Comparison of ENCODE assay signal across 9 cellular contexts in the genomic region with DNA sequence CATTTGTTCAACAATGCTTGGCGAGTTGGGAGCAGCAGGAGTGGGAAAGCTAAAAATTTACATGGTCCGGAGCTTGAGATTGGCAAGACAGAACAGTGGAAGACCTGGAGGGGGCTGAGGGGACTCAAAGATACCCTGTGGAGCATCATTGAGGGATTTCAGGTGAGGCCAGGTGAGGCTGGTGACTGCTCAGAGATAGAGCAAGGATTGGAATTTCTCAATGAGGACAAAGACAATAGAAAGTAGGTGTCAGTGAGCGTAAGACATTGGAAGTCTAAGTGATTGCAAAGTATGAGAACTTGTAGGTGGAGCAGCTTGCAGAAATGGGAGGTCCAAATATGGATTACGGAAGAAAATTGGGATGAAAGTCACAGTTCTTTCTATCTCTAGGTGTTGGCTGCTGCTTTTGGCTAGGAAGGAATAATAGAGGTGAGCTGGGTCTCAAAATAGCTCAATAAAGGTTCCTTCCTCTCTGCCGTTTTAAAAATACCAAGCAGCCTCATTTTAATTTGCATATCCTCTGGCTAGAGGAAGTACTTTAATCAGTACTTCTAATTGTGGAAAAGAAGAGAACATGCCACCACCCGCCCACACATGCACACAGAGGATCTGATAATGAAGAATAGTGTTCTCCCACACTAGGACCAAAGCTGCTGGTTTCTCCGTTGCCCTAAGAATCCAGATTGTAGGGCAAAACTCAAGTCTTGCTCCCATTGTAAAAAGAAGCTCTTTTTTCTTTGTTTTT. TPM values are rescaled to one million over a fixed set of nuclear protein-coding genes. Genes with fewer than 3 reads are reported as not detected.
DNase-seq lines count a peak whose midpoint lies in the region; ATAC-seq and TF ChIP-seq lines count a peak whose summit lies in the region.
"Had no signal": no experiment of that assay in that cellular context is flagged by ENCODE, and none has a peak within 500 bp of the region (broad histone marks: within the 10 kb centered on the region; RNA-seq: fewer than 3 reads in every experiment).

No MANE protein-coding gene starts in this region.

- H4K20me1 ChIP-seq in MM.1S (ENCODE audit: insufficient read depth, low read length): no peaks in the 10 kb centered on the region

- no peak overlapping the region for H3K9ac ChIP-seq in MM.1S (ENCODE audit: low read length)

- peak overlapping the region; percentile 3 for H2AFZ ChIP-seq in MM.1S (ENCODE audit: low read length)

- H3K36me3 ChIP-seq in CD4-positive, alpha-beta memory T cell (ENCODE audit: insufficient read depth, low read length): peaks cover 57% of the 10 kb centered on the region
- no peaks in the 10 kb centered on the region for H3K36me3 ChIP-seq in MM.1S (replicated peaks; ENCODE audit: insufficient read depth, low read length)

- ATAC-seq in GM21515 (IDR thresholded peaks at IDR 0.05; ENCODE audit: unreplicated experiment) (peak; percentile 63), HG02840 (IDR thresholded peaks at IDR 0.05; ENCODE audit: low FRiP score, unreplicated experiment) (no peak)
- peak; percentile 66 for ATAC-seq in activated naive CD8-positive, alpha-beta T cell treated with anti-CD3 and anti-CD28 coated beads, Interleukin-2, amount 10 ng/mL, durations not matched to agents 7 days and 5 days (ENCODE audit: low read depth)
- peak; percentile 77 for ATAC-seq in stimulated activated naive CD8-positive, alpha-beta T cell treated with anti-CD3 and anti-CD28 coated beads, Interleukin-15, amount 100 ng/mL, for 72 hours

- peaks cover 58 to 88% of the 10 kb centered on the region in 2 donors for H3K36me3 Mint-ChIP-seq in CD4-positive, alpha-beta memory T cell
- H3K36me3 Mint-ChIP-seq in activated naive CD8-positive, alpha-beta T cell treated with anti-CD3 and anti-CD28 coated beads, Interleukin-2, amount 10 ng/mL, durations not matched to agents 7 days and 5 days: peaks cover 78% of the 10 kb centered on the region

- H3K9me3 Mint-ChIP-seq in CD4-positive, alpha-beta memory T cell: no peaks in the 10 kb centered on the region
- H3K9me3 Mint-ChIP-seq in activated naive CD8-positive, alpha-beta T cell treated with anti-CD3 and anti-CD28 coated beads, Interleukin-2, amount 10 ng/mL, durations not matched to agents 7 days and 5 days: peaks cover 3% of the 10 kb centered on the region
- no peaks in the 10 kb centered on the region for H3K9me3 Mint-ChIP-seq in stimulated activated naive CD8-positive, alpha-beta T cell treated with anti-CD3 and anti-CD28 coated beads, Interleukin-15, amount 100 ng/mL, for 72 hours

- peak overlapping the region; percentile 48 to 90 (median 79) for H3K27ac Mint-ChIP-seq in CD4-positive, alpha-beta memory T cell
- H3K27ac Mint-ChIP-seq in activated naive CD8-positive, alpha-beta T cell treated with anti-CD3 and anti-CD28 coated beads, Interleukin-2, amount 10 ng/mL, durations not matched to agents 7 days and 5 days: peak overlapping the region; percentile 88
- peak overlapping the region; percentile 74 to 91 for H3K27ac Mint-ChIP-seq in stimulated activated naive CD8-positive, alpha-beta T cell treated with anti-CD3 and anti-CD28 coated beads, Interleukin-15, amount 100 ng/mL, for 72 hours

- H3K4me1 ChIP-seq in CD4-positive, alpha-beta memory T cell (ENCODE audit: insufficient read depth, low read length): peaks cover 30% of the 10 kb centered on the region
- H3K4me1 ChIP-seq in MM.1S (ENCODE audit: low read length): peaks cover 22% of the 10 kb centered on the region

- no peaks in the 10 kb centered on the region for H3K79me2 ChIP-seq in MM.1S (ENCODE audit: low read length)

- H3K9me3 ChIP-seq in CD4-positive, alpha-beta memory T cell (ENCODE audit: control insufficient read depth in 1 of 2, low read length in 2 of 2): no peaks in the 10 kb centered on the region
- H3K9me3 ChIP-seq in MM.1S (replicated peaks; ENCODE audit: insufficient read depth, low read length): no peaks in the 10 kb centered on the region

- peak overlapping the region; percentile 56 for H3K4me2 ChIP-seq in MM.1S (ENCODE audit: low read depth, low read length)

- H3K4me1 Mint-ChIP-seq in CD4-positive, alpha-beta memory T cell: peaks cover 49 to 82% (median 62%) of the 10 kb centered on the region in 4 donors
- peaks cover 36% of the 10 kb centered on the region for H3K4me1 Mint-ChIP-seq in activated naive CD8-positive, alpha-beta T cell treated with anti-CD3 and anti-CD28 coated beads, Interleukin-2, amount 10 ng/mL, durations not matched to agents 7 days and 5 days
- peaks cover 64% of the 10 kb centered on the region for H3K4me1 Mint-ChIP-seq in stimulated activated naive CD8-positive, alpha-beta T cell treated with anti-CD3 and anti-CD28 coated beads, Interleukin-15, amount 100 ng/mL, for 72 hours

- intact Hi-C loops in CD4-positive, alpha-beta memory T cell (cut with micrococcal nuclease): loop anchor here (2.0 kb wide), 2 partner anchors 14 to 42 kb away; partner anchors contain the start of genes SORL1 and SORL1-AS1

- H3F3A ChIP-seq in MM.1S (ENCODE audit: insufficient read depth, low read length): no peaks in the 10 kb centered on the region

- H3K27me3 Mint-ChIP-seq in CD4-positive, alpha-beta memory T cell: no peaks in the 10 kb centered on the region
- H3K27me3 Mint-ChIP-seq in activated naive CD8-positive, alpha-beta T cell treated with anti-CD3 and anti-CD28 coated beads, Interleukin-2, amount 10 ng/mL, durations not matched to agents 7 days and 5 days: no peaks in the 10 kb centered on the region
- no peaks in the 10 kb centered on the region for H3K27me3 Mint-ChIP-seq in stimulated activated naive CD8-positive, alpha-beta T cell treated with anti-CD3 and anti-CD28 coated beads, Interleukin-15, amount 100 ng/mL, for 72 hours

- H3K4me3 ChIP-seq in CD4-positive, alpha-beta memory T cell (ENCODE audit: low read length in 2 of 2): no peak overlapping the region
- peak overlapping the region; percentile 7; the same call in 1 of the 2 replicates for H3K4me3 ChIP-seq in MM.1S (ENCODE audit: low read length)

- no peak overlapping the region for H3K27ac ChIP-seq in CD4-positive, alpha-beta memory T cell (ENCODE audit: low read depth, low read length)
- H3K27ac ChIP-seq in MM.1S (ENCODE audit: low read length): peak overlapping the region; percentile 25; the same call in 1 of the 2 replicates

- no peaks in the 10 kb centered on the region for H3K9me2 ChIP-seq in MM.1S (replicated peaks; ENCODE audit: insufficient read depth, low read length)

- TF ChIP-seq CTCF in MM.1S (IDR thresholded peaks at IDR 0.05; ENCODE audit: low read length): no peak

- POLR2A ChIA-PET in CD4-positive, alpha-beta memory T cell (lab: Charles Lee; ENCODE audit: partially characterized antibody): interaction anchor here (1.0 to 6.1 kb wide), 13 partner anchors 8 to 166 kb away, joined by 3 to 60 read pairs (median 6); partner anchors contain the start of genes SORL1 and SORL1-AS1
- POLR2A ChIA-PET in activated naive CD8-positive, alpha-beta T cell treated with anti-CD3 and anti-CD28 coated beads, Interleukin-2, amount 10 ng/mL, durations not matched to agents 7 days and 5 days (lab: Charles Lee): interaction anchor here (1.2 to 1.6 kb wide), 2 partner anchors 13 to 30 kb away, joined by 4 to 7 read pairs; no protein-coding TSS in a partner anchor

- no peaks in the 10 kb centered on the region for H3K27me3 ChIP-seq in CD4-positive, alpha-beta memory T cell (ENCODE audit: insufficient read depth, low read length)
- H3K27me3 ChIP-seq in MM.1S (replicated peaks; ENCODE audit: insufficient read depth, low read length): no peaks in the 10 kb centered on the region

- CTCF ChIA-PET in CD4-positive, alpha-beta memory T cell (lab: Charles Lee; ENCODE audit: partially characterized antibody): interaction anchor here (0.7 to 2.5 kb wide), 9 partner anchors 12 to 170 kb away, joined by 3 to 11 read pairs (median 4); partner anchors contain the start of genes SORL1 and SORL1-AS1

- peak overlapping the region; percentile 18 to 82 (median 58) for H3K4me3 Mint-ChIP-seq in CD4-positive, alpha-beta memory T cell
- H3K4me3 Mint-ChIP-seq in activated naive CD8-positive, alpha-beta T cell treated with anti-CD3 and anti-CD28 coated beads, Interleukin-2, amount 10 ng/mL, durations not matched to agents 7 days and 5 days: peak overlapping the region; percentile 68
- peak overlapping the region; percentile 61 to 78 for H3K4me3 Mint-ChIP-seq in stimulated activated naive CD8-positive, alpha-beta T cell treated with anti-CD3 and anti-CD28 coated beads, Interleukin-15, amount 100 ng/mL, for 72 hours

- DNase-seq in CD4-positive, alpha-beta memory T cell: peak; percentile 23 to 43 (median 27)
- DNase-seq in MM.1S: peak; percentile 66
- DNase-seq in activated naive CD8-positive, alpha-beta T cell treated with anti-CD3 and anti-CD28 coated beads, Interleukin-2, amount 10 ng/mL, durations not matched to agents 7 days and 5 days: no peak
- no peak for DNase-seq in stimulated activated naive CD8-positive, alpha-beta T cell treated with anti-CD3 and anti-CD28 coated beads, Interleukin-15, amount 100 ng/mL, for 72 hours
- no peak for DNase-seq in GOT3 (lab: John Stamatoyannopoulos, UW)
- no peak for DNase-seq in GDM1 (lab: John Stamatoyannopoulos, UW)
- DNase-seq: left cardiac atrium had no signal

RNA-seq across cellular contexts. Expression of gene SORL1, which starts 42.4 kb away (rescaled TPM):
- 100 to 1,000 TPM; 610 to 660 TPM for total RNA-seq in CD4-positive, alpha-beta memory T cell
- polyA plus RNA-seq in CD4-positive, alpha-beta memory T cell: 100 to 1,000 TPM; 159 to 283 TPM
- total RNA-seq in activated naive CD8-positive, alpha-beta T cell treated with anti-CD3 and anti-CD28 coated beads, Interleukin-2, amount 10 ng/mL, durations not matched to agents 7 days and 5 days: 100 to 1,000 TPM; 179 to 195 TPM

Comparison
In these comparisons a context has a peak if more than half of its experiments do, and no peak if none do; other contexts are left out.
1. DNase-seq: peak in CD4-positive, alpha-beta memory T cell (5 of 5) and MM.1S (single experiment); none in activated naive CD8-positive, alpha-beta T cell treated with anti-CD3 and anti-CD28 coated beads, Interleukin-2, amount 10 ng/mL, durations not matched to agents 7 days and 5 days (single experiment), stimulated activated naive CD8-positive, alpha-beta T cell treated with anti-CD3 and anti-CD28 coated beads, Interleukin-15, amount 100 ng/mL, for 72 hours (0 of 2), GOT3 (single experiment) and GDM1 (single experiment).
2. Peak in every context shown above with its lines, with median percentiles within 50 percentile points of each other: H3K27ac Mint-ChIP-seq and H3K4me3 Mint-ChIP-seq.